In the genomic region with DNA sequence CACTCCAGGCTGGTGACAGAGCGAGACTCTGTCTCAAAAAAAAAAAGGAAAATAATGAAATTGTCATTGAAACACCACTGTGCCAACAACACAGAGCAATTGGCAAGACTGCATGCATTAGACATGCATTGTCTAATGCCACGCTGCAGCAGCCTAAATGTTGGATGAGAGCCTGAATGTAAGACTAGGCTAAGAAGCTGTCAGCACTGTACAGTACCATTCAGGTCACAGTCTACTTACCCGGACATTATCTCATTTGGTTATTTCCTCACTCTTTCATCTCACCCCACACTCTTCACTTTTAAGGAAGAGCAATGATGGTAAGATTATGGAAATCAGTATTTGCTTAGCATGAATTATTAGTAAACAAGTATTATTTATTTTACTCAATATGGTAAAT, we compare ENCODE assay signal across 3 cellular contexts.
"Had no signal": no experiment of that assay in that cellular context is flagged by ENCODE, and none has a peak within 500 bp of the region (broad histone marks: within the 10 kb centered on the region; RNA-seq: fewer than 3 reads in every experiment).

No MANE protein-coding gene starts in this region.

- H3K4me2 ChIP-seq: GM23338 had no signal

- ATAC-seq: GM23338 had no signal

- DNase-seq: H9, HCEC 1CT had no signal

- H3K4me3 ChIP-seq: GM23338 had no signal

- H2AFZ ChIP-seq: GM23338 had no signal
